ENCODE assay signal across 1 cellular context in genomic region chr12:108553799-108554198, GRCh38.
TF ChIP-seq lines count a peak whose summit lies in the region.

No MANE protein-coding gene starts in this region.

TF ChIP-seq in H1, 55 proteins besides CTCF, POLR2A, EP300 and RAD21:
- peak; percentile 56; the same call in 1 of the 2 replicates for TF ChIP-seq YY1 (IDR thresholded peaks at IDR 0.05; ENCODE audit: low read depth, low read length)
- TF ChIP-seq EGR1 (IDR thresholded peaks at IDR 0.05; ENCODE audit: borderline replicate concordance, low read depth, low read length), result no peak
TF ChIP-seq in H1: peak in this region for 1.
